Comparison of ENCODE assay signal across 7 cellular contexts in genomic region chr12:3040663-3041544, GRCh38. TPM values are rescaled to one million over a fixed set of nuclear protein-coding genes. Genes with fewer than 3 reads are reported as not detected.
"Had no signal": no experiment of that assay in that cellular context is flagged by ENCODE, and none has a peak within 500 bp of the region (broad histone marks: within the 10 kb centered on the region; RNA-seq: fewer than 3 reads in every experiment).

No MANE protein-coding gene starts in this region.

- H3K4me1 ChIP-seq: breast epithelium, esophagus squamous epithelium, sigmoid colon, suprapubic skin had no signal

- H3K27ac ChIP-seq: breast epithelium, esophagus squamous epithelium, sigmoid colon, suprapubic skin had no signal

- DNase-seq: esophagus squamous epithelium had no signal

- H3K9me3 ChIP-seq: breast epithelium, esophagus squamous epithelium, mucosa of descending colon, sigmoid colon, suprapubic skin had no signal

- H3K27me3 ChIP-seq: breast epithelium, sigmoid colon, suprapubic skin had no signal

- H3K4me3 ChIP-seq: breast epithelium, esophagus squamous epithelium, mucosa of descending colon, sigmoid colon, suprapubic skin had no signal

- H3K36me3 ChIP-seq: breast epithelium had no signal

RNA-seq across cellular contexts. Expression of gene TSPAN9, which starts 36.3 kb away (rescaled TPM):
- total RNA-seq: T-helper 1 cell treated with Interleukin-12 subunit alpha and Interleukin-12 subunit beta and Interleukin-4 antibody, amounts not matched to agents 30 ng/mL and 1 ng/mL, for 36 hours had no signal
- polyA plus RNA-seq: naive thymus-derived CD8-positive, alpha-beta T cell had no signal
